ENCODE assay signal across 33 cellular contexts in genomic region chr4:13533670-13534343, GRCh38. TPM values are rescaled to one million over a fixed set of nuclear protein-coding genes. Genes with fewer than 3 reads are reported as not detected.
DNase-seq lines count a peak whose midpoint lies in the region; ATAC-seq, FAIRE-seq and TF ChIP-seq lines count a peak whose summit lies in the region.
"Had no signal": no experiment of that assay in that cellular context is flagged by ENCODE, and none has a peak within 500 bp of the region (broad histone marks: within the 10 kb centered on the region; RNA-seq: fewer than 3 reads in every experiment).

No MANE protein-coding gene starts in this region.

- H2AFZ ChIP-seq in GM23338 = no peak overlapping the region
- H2AFZ ChIP-seq: GM23248, neural progenitor cell had no signal

- peaks cover 65% of the 10 kb centered on the region for H3F3A ChIP-seq in GM23338 (replicated peaks; ENCODE audit: low read depth)

- FAIRE-seq in GM12891 (lab: Jason Lieb, UNC) = no peak
- FAIRE-seq: astrocyte had no signal

- no peaks in the 10 kb centered on the region for H3K36me3 ChIP-seq in GM23338 (ENCODE audit: insufficient read depth)
- no peaks in the 10 kb centered on the region for H3K36me3 ChIP-seq in upper lobe of right lung
- H3K36me3 ChIP-seq: BLaER1 treated with 17β-estradiol and CSF1 and Interleukin-3, amounts not matched to agents 10 nM and 100 nM; cardiac muscle cell; left ventricle myocardium inferior; neural progenitor cell; SJCRH30; spleen had no signal

- H3K27ac ChIP-seq in GM23338 (ENCODE audit: low read depth) (no peak overlapping the region), upper lobe of right lung (no peak overlapping the region)
- H3K27ac ChIP-seq: BLaER1 treated with 17β-estradiol and CSF1 and Interleukin-3, amounts not matched to agents 10 nM and 100 nM; cardiac muscle cell; GM23248; left ventricle myocardium inferior; neural progenitor cell; SJCRH30; spleen had no signal

- peaks cover 96% of the 10 kb centered on the region for H3K27me3 Mint-ChIP-seq in activated naive CD8-positive, alpha-beta T cell treated with anti-CD3 and anti-CD28 coated beads, Interleukin-2, amount 10 ng/mL, durations not matched to agents 7 days and 5 days
- H3K27me3 Mint-ChIP-seq in activated naive CD8-positive, alpha-beta T cell treated with anti-CD3 and anti-CD28 coated beads for 36 hours = peaks cover 98% of the 10 kb centered on the region
- peaks cover 95% of the 10 kb centered on the region for H3K27me3 Mint-ChIP-seq in GM23338 (ENCODE audit: insufficient read depth, low read depth, poor library complexity)

- H3K79me2 ChIP-seq in GM23338 (replicated peaks; ENCODE audit: insufficient read depth) = no peaks in the 10 kb centered on the region

- H3K27ac Mint-ChIP-seq in activated naive CD8-positive, alpha-beta T cell treated with anti-CD3 and anti-CD28 coated beads, Interleukin-2, amount 10 ng/mL, durations not matched to agents 7 days and 5 days = peak overlapping the region; percentile 42
- no peak overlapping the region for H3K27ac Mint-ChIP-seq in activated naive CD8-positive, alpha-beta T cell treated with anti-CD3 and anti-CD28 coated beads for 36 hours
- H3K27ac Mint-ChIP-seq in GM23338 = no peak overlapping the region
- H3K27ac Mint-ChIP-seq: effector memory CD8-positive, alpha-beta T cell; HFFc6; neural progenitor cell; T-cell had no signal

- H3K4me3 ChIP-seq in GM23338 (peak overlapping the region; percentile 49), upper lobe of right lung (no peak overlapping the region)
- H3K4me3 ChIP-seq: BLaER1 treated with 17β-estradiol and CSF1 and Interleukin-3, amounts not matched to agents 10 nM and 100 nM; cardiac muscle cell; GM23248; left ventricle myocardium inferior; SJCRH30; spleen had no signal

- intact Hi-C loops in upper lobe of right lung (cut with DNase I) = no loop called here

- H3K4me1 ChIP-seq in GM23338 (ENCODE audit: insufficient read depth) = peaks cover 91% of the 10 kb centered on the region
- no peaks in the 10 kb centered on the region for H3K4me1 ChIP-seq in upper lobe of right lung
- H3K4me1 ChIP-seq: SJCRH30 had no signal

- H3K27me3 ChIP-seq in GM23338 (ENCODE audit: insufficient read depth) (peaks cover 100% of the 10 kb centered on the region), upper lobe of right lung (peaks cover 99% of the 10 kb centered on the region)
- H3K27me3 ChIP-seq: SJCRH30 had no signal

- TF ChIP-seq POLR2A in GM12891 (IDR thresholded peaks at IDR 0.05; ENCODE audit: low read depth, low read length) = no peak

- H3K9me3 Mint-ChIP-seq in activated naive CD8-positive, alpha-beta T cell treated with anti-CD3 and anti-CD28 coated beads, Interleukin-2, amount 10 ng/mL, durations not matched to agents 7 days and 5 days = peaks cover 12% of the 10 kb centered on the region
- peaks cover 13% of the 10 kb centered on the region for H3K9me3 Mint-ChIP-seq in activated naive CD8-positive, alpha-beta T cell treated with anti-CD3 and anti-CD28 coated beads for 36 hours
- peaks cover 6% of the 10 kb centered on the region; the same call in 2 of the 3 replicates for H3K9me3 Mint-ChIP-seq in GM23338
- H3K9me3 Mint-ChIP-seq: HFFc6 had no signal

- peaks cover 25% of the 10 kb centered on the region for H3K4me1 Mint-ChIP-seq in activated naive CD8-positive, alpha-beta T cell treated with anti-CD3 and anti-CD28 coated beads, Interleukin-2, amount 10 ng/mL, durations not matched to agents 7 days and 5 days
- peaks cover 34% of the 10 kb centered on the region for H3K4me1 Mint-ChIP-seq in activated naive CD8-positive, alpha-beta T cell treated with anti-CD3 and anti-CD28 coated beads for 36 hours
- peaks cover 73% of the 10 kb centered on the region for H3K4me1 Mint-ChIP-seq in GM23338

- H3K9me3 ChIP-seq in upper lobe of right lung = no peaks in the 10 kb centered on the region
- H3K9me3 ChIP-seq: left ventricle myocardium inferior, SJCRH30 had no signal

- no peak overlapping the region for H3K4me3 Mint-ChIP-seq in activated naive CD8-positive, alpha-beta T cell treated with anti-CD3 and anti-CD28 coated beads, Interleukin-2, amount 10 ng/mL, durations not matched to agents 7 days and 5 days
- no peak overlapping the region for H3K4me3 Mint-ChIP-seq in activated naive CD8-positive, alpha-beta T cell treated with anti-CD3 and anti-CD28 coated beads for 36 hours
- H3K4me3 Mint-ChIP-seq in GM23338 = peak overlapping the region; percentile 34; the same call in 1 of the 3 replicates
- H3K4me3 Mint-ChIP-seq: effector memory CD8-positive, alpha-beta T cell; HFFc6; neural progenitor cell; T-cell had no signal

- no peak for ATAC-seq in activated naive CD8-positive, alpha-beta T cell treated with anti-CD3 and anti-CD28 coated beads, Interleukin-2, amount 10 ng/mL, durations not matched to agents 7 days and 5 days (ENCODE audit: low read depth)
- ATAC-seq in GM23338 (no peak), upper lobe of right lung (no peak)
- ATAC-seq: activated CD4-positive, CD25-positive, alpha-beta regulatory T cell treated with anti-CD3 and anti-CD28 coated beads, Interleukin-2, amount 50 U/mL, for 24 hours; effector memory CD8-positive, alpha-beta T cell; right cardiac atrium; T-cell had no signal

- no peak for DNase-seq in activated naive CD8-positive, alpha-beta T cell treated with anti-CD3 and anti-CD28 coated beads, Interleukin-2, amount 10 ng/mL, durations not matched to agents 7 days and 5 days
- no peak for DNase-seq in activated naive CD8-positive, alpha-beta T cell treated with anti-CD3 and anti-CD28 coated beads for 36 hours
- DNase-seq in GM23338 (ENCODE audit: low spot score) (no peak), hepatic stellate cell (ENCODE audit: low spot score) (peak; percentile 5), cerebellar cortex (ENCODE audit: low spot score) (no peak), upper lobe of right lung (no peak), GM12891 (ENCODE audit: insufficient read length, low spot score) (no peak)
- DNase-seq in stimulated activated CD8-positive, alpha-beta memory T cell treated with anti-CD3 and anti-CD28 coated beads, Interleukin-4, amount 100 ng/mL, for 48 hours = peak; percentile 24
- DNase-seq: activated effector memory CD4-positive, alpha-beta T cell treated with anti-CD3 and anti-CD28 coated beads, Interleukin-2, amount 50 U/mL, for 16 hours; COR-L47; cortex of kidney; DMS53; effector memory CD8-positive, alpha-beta T cell; glutamatergic neuron; GM23248; HFFc6; left ventricle myocardium inferior; mesenchymal stem cell; NCI-H1092; NCI-H187 treated with DMSO at 0.1 percent for 48 hours; NCI-H2171; right cardiac atrium; RPMI8226; SJCRH30; spleen; stimulated activated CD4-positive, alpha-beta T cell treated with anti-CD3 and anti-CD28 coated beads, Interleukin-2, amount 100 ng/mL, for 24 hours; T-cell; trophoblast cell had no signal

- H3K9me2 ChIP-seq in GM23338 (ENCODE audit: insufficient read depth) = no peaks in the 10 kb centered on the region

- TF ChIP-seq CTCF in GM23338 (conservative IDR thresholded peaks at IDR 0.05; ENCODE audit: low read depth in 2 of 2) = no peak
- no peak for TF ChIP-seq CTCF in upper lobe of right lung (IDR thresholded peaks at IDR 0.05)

- peaks cover 14% of the 10 kb centered on the region for H4K20me1 ChIP-seq in GM23338 (replicated peaks; ENCODE audit: insufficient read depth)

- peak overlapping the region; percentile 76 for H3K4me2 ChIP-seq in GM23338
- H3K4me2 ChIP-seq: BLaER1 treated with 17β-estradiol and CSF1 and Interleukin-3, amounts not matched to agents 10 nM and 100 nM had no signal

- POLR2A ChIA-PET in activated naive CD8-positive, alpha-beta T cell treated with anti-CD3 and anti-CD28 coated beads, Interleukin-2, amount 10 ng/mL, durations not matched to agents 7 days and 5 days (lab: Charles Lee) = no interaction called here

- H3K36me3 Mint-ChIP-seq in activated naive CD8-positive, alpha-beta T cell treated with anti-CD3 and anti-CD28 coated beads, Interleukin-2, amount 10 ng/mL, durations not matched to agents 7 days and 5 days = peaks cover 5% of the 10 kb centered on the region
- H3K36me3 Mint-ChIP-seq in activated naive CD8-positive, alpha-beta T cell treated with anti-CD3 and anti-CD28 coated beads for 36 hours = peaks cover 12% of the 10 kb centered on the region
- H3K36me3 Mint-ChIP-seq in GM23338 (ENCODE audit: low read depth) = peaks cover 5% of the 10 kb centered on the region; the same call in 1 of the 3 replicates
- H3K36me3 Mint-ChIP-seq: neural progenitor cell had no signal

TF ChIP-seq in GM23338, 12 proteins besides CTCF, POLR2A, EP300 and RAD21:
- TF ChIP-seq EZH2 (IDR thresholded peaks at IDR 0.05; ENCODE audit: low read depth, unreplicated experiment) (peak; percentile 85), NANOG (IDR thresholded peaks at IDR 0.05; ENCODE audit: borderline replicate concordance) (no peak), ZNF331 (CRISPR knock-in tag; IDR thresholded peaks at IDR 0.05; ENCODE audit: low read depth) (no peak), EZH2phosphoT487 (IDR thresholded peaks at IDR 0.05; ENCODE audit: unreplicated experiment) (peak; percentile 41)

TF ChIP-seq in GM12891, 5 proteins besides CTCF, POLR2A, EP300 and RAD21:
- TF ChIP-seq PAX5 (IDR thresholded peaks at IDR 0.05; ENCODE audit: insufficient read depth, low read length, severe bottlenecking) (no peak), POU2F2 (IDR thresholded peaks at IDR 0.05; ENCODE audit: low read depth, low read length) (no peak), POLR2AphosphoS5 (IDR thresholded peaks at IDR 0.05; ENCODE audit: low read depth, low read length) (no peak), SPI1 (IDR thresholded peaks at IDR 0.05; ENCODE audit: low read depth, low read length) (no peak), TAF1 (IDR thresholded peaks at IDR 0.05; ENCODE audit: low read depth, low read length) (no peak)

RNA-seq across cellular contexts. Expression of gene NKX3-2, which starts 10.5 kb away (rescaled TPM):
- total RNA-seq in activated naive CD8-positive, alpha-beta T cell treated with anti-CD3 and anti-CD28 coated beads, Interleukin-2, amount 10 ng/mL, durations not matched to agents 7 days and 5 days = not detected
- not detected for total RNA-seq in activated naive CD8-positive, alpha-beta T cell treated with anti-CD3 and anti-CD28 coated beads for 36 hours
- total RNA-seq in GM23338 (2014; rRNA removed; shearing (Covaris generic)) = 0.14 TPM in 1 of 2 replicates, not detected in the other
- polyA plus RNA-seq in GM23338 (2016; fragmentation: Nextera tagmentation; extraction: Ambion mirVana) = not detected in 2 replicates
- not detected for total RNA-seq in upper lobe of right lung
- polyA plus RNA-seq in GM12891 (2012; ENCODE audit: low read depth, missing spikeins) = not detected
- total RNA-seq: left ventricle myocardium inferior, T-cell had no signal
- polyA plus RNA-seq: cardiac muscle cell, GM23248 had no signal

RNA-seq across cellular contexts. Expression of gene RAB28, which starts 49.7 kb away (rescaled TPM):
- total RNA-seq in activated naive CD8-positive, alpha-beta T cell treated with anti-CD3 and anti-CD28 coated beads, Interleukin-2, amount 10 ng/mL, durations not matched to agents 7 days and 5 days = 10 to 100 TPM; 16.4 to 18.5 TPM
- 10 to 100 TPM; 13.6 to 15.8 TPM for total RNA-seq in activated naive CD8-positive, alpha-beta T cell treated with anti-CD3 and anti-CD28 coated beads for 36 hours
- total RNA-seq in GM23338 (2014; rRNA removed; shearing (Covaris generic)) = 23.9 and 35.9 TPM in 2 replicates
- 13.8 and 15.3 TPM in 2 replicates for polyA plus RNA-seq in GM23338 (2016; fragmentation: Nextera tagmentation; extraction: Ambion mirVana)
- total RNA-seq in upper lobe of right lung = 17.9 TPM
- 10.3 TPM for polyA plus RNA-seq in GM12891 (2012; ENCODE audit: low read depth, missing spikeins)

Comparison
In these comparisons a context has a peak if more than half of its experiments do, and no peak if none do; other contexts are left out.
1. DNase-seq: peak in hepatic stellate cell (single experiment) and stimulated activated CD8-positive, alpha-beta memory T cell treated with anti-CD3 and anti-CD28 coated beads, Interleukin-4, amount 100 ng/mL, for 48 hours (single experiment); none in activated naive CD8-positive, alpha-beta T cell treated with anti-CD3 and anti-CD28 coated beads, Interleukin-2, amount 10 ng/mL, durations not matched to agents 7 days and 5 days (single experiment), activated naive CD8-positive, alpha-beta T cell treated with anti-CD3 and anti-CD28 coated beads for 36 hours (single experiment), GM23338 (single experiment), cerebellar cortex (single experiment), upper lobe of right lung (single experiment) and GM12891 (single experiment).